ENCODE assay signal across 1 cellular context in the genomic region with DNA sequence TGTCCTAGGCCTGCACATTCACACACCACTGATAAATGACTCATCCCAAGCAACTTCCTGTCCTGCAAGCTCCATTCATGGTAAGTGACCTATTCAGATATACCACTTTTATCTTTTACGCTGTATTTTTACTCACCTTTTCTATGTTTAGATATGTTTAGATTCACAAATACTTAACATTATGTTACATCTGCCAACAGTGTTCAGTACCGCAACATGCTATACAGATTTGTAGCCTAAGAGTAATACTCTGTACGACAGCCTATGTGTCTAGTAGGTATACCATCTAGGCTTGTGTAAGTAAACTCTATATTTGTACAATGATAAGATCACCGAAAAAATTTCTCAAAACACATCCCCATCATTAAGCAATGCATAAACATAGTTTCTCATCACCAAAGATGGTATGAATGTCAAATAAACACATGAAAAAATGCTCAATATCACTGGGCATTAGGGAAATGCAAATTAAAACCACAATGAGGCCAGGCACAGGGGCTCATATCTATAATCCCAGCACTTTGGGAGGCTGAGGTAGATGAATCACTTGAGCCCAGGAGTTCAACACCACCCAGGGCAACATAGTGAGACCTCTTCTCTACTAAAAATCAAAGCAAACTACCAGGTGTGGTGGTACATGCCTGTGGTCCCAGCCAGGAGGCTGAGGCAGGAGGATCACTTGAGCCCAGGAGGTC.
TF ChIP-seq lines count a peak whose summit lies in the region.

No MANE protein-coding gene starts in this region.

TF ChIP-seq in HepG2, 621 proteins besides CTCF, POLR2A, EP300 and RAD21 (continued from another document and continues in another):
- TF ChIP-seq ELF3 (CRISPR knock-in tag; IDR thresholded peaks at IDR 0.05) (peak; percentile 35; the same call in 1 of the 2 replicates), ZNF816 (CRISPR knock-in tag; IDR thresholded peaks at IDR 0.05; ENCODE audit: borderline replicate concordance) (peak; percentile 79; the same call in 1 of the 2 replicates), SAP130 (CRISPR knock-in tag; IDR thresholded peaks at IDR 0.05; ENCODE audit: low read depth) (peak; percentile 53), ZNF24 (IDR thresholded peaks at IDR 0.05) (0 out of 2 replicates have a peak, but pooled peaks have one; percentile 20), GATA4 (IDR thresholded peaks at IDR 0.05; ENCODE audit: borderline replicate concordance, low read depth) (peak; percentile 75; the same call in 1 of the 2 replicates), ZNF317 (CRISPR knock-in tag; IDR thresholded peaks at IDR 0.05) (0 out of 2 replicates have a peak, but pooled peaks have one; percentile 48), RARA (CRISPR knock-in tag; IDR thresholded peaks at IDR 0.05) (peak; percentile 28; the same call in 1 of the 2 replicates), GABPA (IDR thresholded peaks at IDR 0.05; ENCODE audit: low read depth, low read length) (no peak), GABPA (CRISPR knock-in tag; IDR thresholded peaks at IDR 0.05; ENCODE audit: low read depth) (peak; percentile 48; the same call in 1 of the 2 replicates), JUND (CRISPR knock-in tag; IDR thresholded peaks at IDR 0.05) (peak; percentile 57; the same call in 1 of the 2 replicates), LCORL (IDR thresholded peaks at IDR 0.05) (peak; percentile 45; the same call in 1 of the 2 replicates), LCORL (CRISPR knock-in tag; IDR thresholded peaks at IDR 0.05) (no peak; the same call in 1 of the 2 replicates), TEAD3 (CRISPR knock-in tag; optimal IDR thresholded peaks at IDR 0.05; ENCODE audit: borderline replicate concordance) (peak; percentile 29), POGZ (CRISPR knock-in tag; IDR thresholded peaks at IDR 0.05) (0 out of 2 replicates have a peak, but pooled peaks have one; percentile 15), ASH2L (IDR thresholded peaks at IDR 0.05; ENCODE audit: insufficient read length, low read depth, low read length) (peak; percentile 44), NCOA2 (CRISPR knock-in tag; IDR thresholded peaks at IDR 0.05) (peak; percentile 40; the same call in 1 of the 2 replicates), JUNB (CRISPR knock-in tag; IDR thresholded peaks at IDR 0.05; ENCODE audit: borderline replicate concordance) (0 out of 2 replicates have a peak, but pooled peaks have one; percentile 13), MBNL3 (CRISPR knock-in tag; conservative IDR thresholded peaks at IDR 0.05) (no peak), FOXC1 (CRISPR knock-in tag; IDR thresholded peaks at IDR 0.05; ENCODE audit: borderline replicate concordance) (no peak), NR2F6 (IDR thresholded peaks at IDR 0.05) (peak; percentile 21; the same call in 1 of the 2 replicates), NR2F6 (CRISPR knock-in tag; IDR thresholded peaks at IDR 0.05) (no peak), GATAD2A (CRISPR knock-in tag; IDR thresholded peaks at IDR 0.05) (peak; percentile 67; the same call in 1 of the 2 replicates), KDM1A (CRISPR knock-in tag; IDR thresholded peaks at IDR 0.05) (0 out of 2 replicates have a peak, but pooled peaks have one; percentile 17), ZKSCAN8 (CRISPR knock-in tag; IDR thresholded peaks at IDR 0.05; ENCODE audit: borderline replicate concordance) (0 out of 2 replicates have a peak, but pooled peaks have one; percentile 54), CEBPB (IDR thresholded peaks at IDR 0.05; ENCODE audit: borderline replicate concordance, low read depth, low read length) (peak; percentile 88), NFIC (IDR thresholded peaks at IDR 0.05; ENCODE audit: low read length) (peak; percentile 43; the same call in 1 of the 2 replicates), SOX5 (CRISPR knock-in tag; IDR thresholded peaks at IDR 0.05; ENCODE audit: borderline replicate concordance) (peak; percentile 41; the same call in 1 of the 2 replicates), CEBPG (CRISPR knock-in tag; IDR thresholded peaks at IDR 0.05) (peak; percentile 81), ZMYM3 (CRISPR knock-in tag; IDR thresholded peaks at IDR 0.05) (peak; percentile 72), RCOR2 (CRISPR knock-in tag; IDR thresholded peaks at IDR 0.05) (0 out of 2 replicates have a peak, but pooled peaks have one; percentile 40), SOX13 (IDR thresholded peaks at IDR 0.05) (no peak), SOX13 (CRISPR knock-in tag; conservative IDR thresholded peaks at IDR 0.05 in 1 of 2, IDR thresholded peaks at IDR 0.05 in 1 of 2) (peak in 1 of 2 experiments; percentile 29; a peak in 1 of 4 replicates), MIXL1 (CRISPR knock-in tag; IDR thresholded peaks at IDR 0.05) (0 out of 2 replicates have a peak, but pooled peaks have one; percentile 25), ZNF431 (CRISPR knock-in tag; IDR thresholded peaks at IDR 0.05; ENCODE audit: borderline replicate concordance, low read depth) (no peak), U2AF1 (optimal IDR thresholded peaks at IDR 0.05; ENCODE audit: low read depth, low read length) (no peak), FOXP1 (IDR thresholded peaks at IDR 0.05) (0 out of 2 replicates have a peak, but pooled peaks have one; percentile 35), FOXP1 (CRISPR knock-in tag; IDR thresholded peaks at IDR 0.05) (peak; percentile 85)
- TF ChIP-seq, protein P1, sequence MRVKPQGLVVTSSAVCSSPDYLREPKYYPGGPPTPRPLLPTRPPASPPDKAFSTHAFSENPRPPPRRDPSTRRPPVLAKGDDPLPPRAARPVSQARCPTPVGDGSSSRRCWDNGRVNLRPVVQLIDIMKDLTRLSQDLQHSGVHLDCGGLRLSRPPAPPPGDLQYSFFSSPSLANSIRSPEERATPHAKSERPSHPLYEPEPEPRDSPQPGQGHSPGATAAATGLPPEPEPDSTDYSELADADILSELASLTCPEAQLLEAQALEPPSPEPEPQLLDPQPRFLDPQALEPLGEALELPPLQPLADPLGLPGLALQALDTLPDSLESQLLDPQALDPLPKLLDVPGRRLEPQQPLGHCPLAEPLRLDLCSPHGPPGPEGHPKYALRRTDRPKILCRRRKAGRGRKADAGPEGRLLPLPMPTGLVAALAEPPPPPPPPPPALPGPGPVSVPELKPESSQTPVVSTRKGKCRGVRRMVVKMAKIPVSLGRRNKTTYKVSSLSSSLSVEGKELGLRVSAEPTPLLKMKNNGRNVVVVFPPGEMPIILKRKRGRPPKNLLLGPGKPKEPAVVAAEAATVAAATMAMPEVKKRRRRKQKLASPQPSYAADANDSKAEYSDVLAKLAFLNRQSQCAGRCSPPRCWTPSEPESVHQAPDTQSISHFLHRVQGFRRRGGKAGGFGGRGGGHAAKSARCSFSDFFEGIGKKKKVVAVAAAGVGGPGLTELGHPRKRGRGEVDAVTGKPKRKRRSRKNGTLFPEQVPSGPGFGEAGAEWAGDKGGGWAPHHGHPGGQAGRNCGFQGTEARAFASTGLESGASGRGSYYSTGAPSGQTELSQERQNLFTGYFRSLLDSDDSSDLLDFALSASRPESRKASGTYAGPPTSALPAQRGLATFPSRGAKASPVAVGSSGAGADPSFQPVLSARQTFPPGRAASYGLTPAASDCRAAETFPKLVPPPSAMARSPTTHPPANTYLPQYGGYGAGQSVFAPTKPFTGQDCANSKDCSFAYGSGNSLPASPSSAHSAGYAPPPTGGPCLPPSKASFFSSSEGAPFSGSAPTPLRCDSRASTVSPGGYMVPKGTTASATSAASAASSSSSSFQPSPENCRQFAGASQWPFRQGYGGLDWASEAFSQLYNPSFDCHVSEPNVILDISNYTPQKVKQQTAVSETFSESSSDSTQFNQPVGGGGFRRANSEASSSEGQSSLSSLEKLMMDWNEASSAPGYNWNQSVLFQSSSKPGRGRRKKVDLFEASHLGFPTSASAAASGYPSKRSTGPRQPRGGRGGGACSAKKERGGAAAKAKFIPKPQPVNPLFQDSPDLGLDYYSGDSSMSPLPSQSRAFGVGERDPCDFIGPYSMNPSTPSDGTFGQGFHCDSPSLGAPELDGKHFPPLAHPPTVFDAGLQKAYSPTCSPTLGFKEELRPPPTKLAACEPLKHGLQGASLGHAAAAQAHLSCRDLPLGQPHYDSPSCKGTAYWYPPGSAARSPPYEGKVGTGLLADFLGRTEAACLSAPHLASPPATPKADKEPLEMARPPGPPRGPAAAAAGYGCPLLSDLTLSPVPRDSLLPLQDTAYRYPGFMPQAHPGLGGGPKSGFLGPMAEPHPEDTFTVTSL (CRISPR knock-in tag; IDR thresholded peaks at IDR 0.05; ENCODE audit: borderline replicate concordance) = peak; percentile 69; the same call in 1 of the 2 replicates
- TF ChIP-seq, protein P2, sequence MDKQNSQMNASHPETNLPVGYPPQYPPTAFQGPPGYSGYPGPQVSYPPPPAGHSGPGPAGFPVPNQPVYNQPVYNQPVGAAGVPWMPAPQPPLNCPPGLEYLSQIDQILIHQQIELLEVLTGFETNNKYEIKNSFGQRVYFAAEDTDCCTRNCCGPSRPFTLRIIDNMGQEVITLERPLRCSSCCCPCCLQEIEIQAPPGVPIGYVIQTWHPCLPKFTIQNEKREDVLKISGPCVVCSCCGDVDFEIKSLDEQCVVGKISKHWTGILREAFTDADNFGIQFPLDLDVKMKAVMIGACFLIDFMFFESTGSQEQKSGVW (CRISPR knock-in tag; IDR thresholded peaks at IDR 0.05; ENCODE audit: borderline replicate concordance) = no peak
- TF ChIP-seq, protein P3, sequence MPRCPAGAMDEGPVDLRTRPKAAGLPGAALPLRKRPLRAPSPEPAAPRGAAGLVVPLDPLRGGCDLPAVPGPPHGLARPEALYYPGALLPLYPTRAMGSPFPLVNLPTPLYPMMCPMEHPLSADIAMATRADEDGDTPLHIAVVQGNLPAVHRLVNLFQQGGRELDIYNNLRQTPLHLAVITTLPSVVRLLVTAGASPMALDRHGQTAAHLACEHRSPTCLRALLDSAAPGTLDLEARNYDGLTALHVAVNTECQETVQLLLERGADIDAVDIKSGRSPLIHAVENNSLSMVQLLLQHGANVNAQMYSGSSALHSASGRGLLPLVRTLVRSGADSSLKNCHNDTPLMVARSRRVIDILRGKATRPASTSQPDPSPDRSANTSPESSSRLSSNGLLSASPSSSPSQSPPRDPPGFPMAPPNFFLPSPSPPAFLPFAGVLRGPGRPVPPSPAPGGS (CRISPR knock-in tag; IDR thresholded peaks at IDR 0.05) = no peak
- TF ChIP-seq, protein P4, sequence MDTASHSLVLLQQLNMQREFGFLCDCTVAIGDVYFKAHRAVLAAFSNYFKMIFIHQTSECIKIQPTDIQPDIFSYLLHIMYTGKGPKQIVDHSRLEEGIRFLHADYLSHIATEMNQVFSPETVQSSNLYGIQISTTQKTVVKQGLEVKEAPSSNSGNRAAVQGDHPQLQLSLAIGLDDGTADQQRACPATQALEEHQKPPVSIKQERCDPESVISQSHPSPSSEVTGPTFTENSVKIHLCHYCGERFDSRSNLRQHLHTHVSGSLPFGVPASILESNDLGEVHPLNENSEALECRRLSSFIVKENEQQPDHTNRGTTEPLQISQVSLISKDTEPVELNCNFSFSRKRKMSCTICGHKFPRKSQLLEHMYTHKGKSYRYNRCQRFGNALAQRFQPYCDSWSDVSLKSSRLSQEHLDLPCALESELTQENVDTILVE (CRISPR knock-in tag; IDR thresholded peaks at IDR 0.05) = peak; percentile 44; the same call in 1 of the 2 replicates
- TF ChIP-seq, protein P5, sequence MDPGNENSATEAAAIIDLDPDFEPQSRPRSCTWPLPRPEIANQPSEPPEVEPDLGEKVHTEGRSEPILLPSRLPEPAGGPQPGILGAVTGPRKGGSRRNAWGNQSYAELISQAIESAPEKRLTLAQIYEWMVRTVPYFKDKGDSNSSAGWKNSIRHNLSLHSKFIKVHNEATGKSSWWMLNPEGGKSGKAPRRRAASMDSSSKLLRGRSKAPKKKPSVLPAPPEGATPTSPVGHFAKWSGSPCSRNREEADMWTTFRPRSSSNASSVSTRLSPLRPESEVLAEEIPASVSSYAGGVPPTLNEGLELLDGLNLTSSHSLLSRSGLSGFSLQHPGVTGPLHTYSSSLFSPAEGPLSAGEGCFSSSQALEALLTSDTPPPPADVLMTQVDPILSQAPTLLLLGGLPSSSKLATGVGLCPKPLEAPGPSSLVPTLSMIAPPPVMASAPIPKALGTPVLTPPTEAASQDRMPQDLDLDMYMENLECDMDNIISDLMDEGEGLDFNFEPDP (CRISPR knock-in tag; conservative IDR thresholded peaks at IDR 0.05) = no peak
- TF ChIP-seq, protein P6, sequence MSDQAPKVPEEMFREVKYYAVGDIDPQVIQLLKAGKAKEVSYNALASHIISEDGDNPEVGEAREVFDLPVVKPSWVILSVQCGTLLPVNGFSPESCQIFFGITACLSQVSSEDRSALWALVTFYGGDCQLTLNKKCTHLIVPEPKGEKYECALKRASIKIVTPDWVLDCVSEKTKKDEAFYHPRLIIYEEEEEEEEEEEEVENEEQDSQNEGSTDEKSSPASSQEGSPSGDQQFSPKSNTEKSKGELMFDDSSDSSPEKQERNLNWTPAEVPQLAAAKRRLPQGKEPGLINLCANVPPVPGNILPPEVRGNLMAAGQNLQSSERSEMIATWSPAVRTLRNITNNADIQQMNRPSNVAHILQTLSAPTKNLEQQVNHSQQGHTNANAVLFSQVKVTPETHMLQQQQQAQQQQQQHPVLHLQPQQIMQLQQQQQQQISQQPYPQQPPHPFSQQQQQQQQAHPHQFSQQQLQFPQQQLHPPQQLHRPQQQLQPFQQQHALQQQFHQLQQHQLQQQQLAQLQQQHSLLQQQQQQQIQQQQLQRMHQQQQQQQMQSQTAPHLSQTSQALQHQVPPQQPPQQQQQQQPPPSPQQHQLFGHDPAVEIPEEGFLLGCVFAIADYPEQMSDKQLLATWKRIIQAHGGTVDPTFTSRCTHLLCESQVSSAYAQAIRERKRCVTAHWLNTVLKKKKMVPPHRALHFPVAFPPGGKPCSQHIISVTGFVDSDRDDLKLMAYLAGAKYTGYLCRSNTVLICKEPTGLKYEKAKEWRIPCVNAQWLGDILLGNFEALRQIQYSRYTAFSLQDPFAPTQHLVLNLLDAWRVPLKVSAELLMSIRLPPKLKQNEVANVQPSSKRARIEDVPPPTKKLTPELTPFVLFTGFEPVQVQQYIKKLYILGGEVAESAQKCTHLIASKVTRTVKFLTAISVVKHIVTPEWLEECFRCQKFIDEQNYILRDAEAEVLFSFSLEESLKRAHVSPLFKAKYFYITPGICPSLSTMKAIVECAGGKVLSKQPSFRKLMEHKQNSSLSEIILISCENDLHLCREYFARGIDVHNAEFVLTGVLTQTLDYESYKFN (CRISPR knock-in tag; conservative IDR thresholded peaks at IDR 0.05) = peak; percentile 72
- TF ChIP-seq, protein P7, sequence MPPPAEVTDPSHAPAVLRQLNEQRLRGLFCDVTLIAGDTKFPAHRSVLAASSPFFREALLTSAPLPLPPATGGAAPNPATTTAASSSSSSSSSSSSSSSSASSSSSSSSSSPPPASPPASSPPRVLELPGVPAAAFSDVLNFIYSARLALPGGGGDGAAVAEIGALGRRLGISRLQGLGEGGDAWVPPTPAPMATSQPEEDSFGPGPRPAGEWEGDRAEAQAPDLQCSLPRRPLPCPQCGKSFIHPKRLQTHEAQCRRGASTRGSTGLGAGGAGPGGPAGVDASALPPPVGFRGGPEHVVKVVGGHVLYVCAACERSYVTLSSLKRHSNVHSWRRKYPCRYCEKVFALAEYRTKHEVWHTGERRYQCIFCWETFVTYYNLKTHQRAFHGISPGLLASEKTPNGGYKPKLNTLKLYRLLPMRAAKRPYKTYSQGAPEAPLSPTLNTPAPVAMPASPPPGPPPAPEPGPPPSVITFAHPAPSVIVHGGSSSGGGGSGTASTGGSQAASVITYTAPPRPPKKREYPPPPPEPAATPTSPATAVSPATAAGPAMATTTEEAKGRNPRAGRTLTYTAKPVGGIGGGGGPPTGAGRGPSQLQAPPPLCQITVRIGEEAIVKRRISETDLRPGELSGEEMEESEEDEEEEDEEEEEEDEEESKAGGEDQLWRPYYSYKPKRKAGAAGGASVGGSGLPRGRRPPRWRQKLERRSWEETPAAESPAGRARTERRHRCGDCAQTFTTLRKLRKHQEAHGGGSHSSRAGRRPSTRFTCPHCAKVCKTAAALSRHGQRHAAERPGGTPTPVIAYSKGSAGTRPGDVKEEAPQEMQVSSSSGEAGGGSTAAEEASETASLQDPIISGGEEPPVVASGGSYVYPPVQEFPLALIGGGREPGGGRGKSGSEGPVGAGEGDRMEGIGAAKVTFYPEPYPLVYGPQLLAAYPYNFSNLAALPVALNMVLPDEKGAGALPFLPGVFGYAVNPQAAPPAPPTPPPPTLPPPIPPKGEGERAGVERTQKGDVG (CRISPR knock-in tag; IDR thresholded peaks at IDR 0.05; ENCODE audit: borderline replicate concordance) = no peak
